ENCODE assay signal across 23 cellular contexts in genomic region chrX:115960440-115961084, GRCh38.
DNase-seq lines count a peak whose midpoint lies in the region; ATAC-seq and TF ChIP-seq lines count a peak whose summit lies in the region.
"Had no signal": no experiment of that assay in that cellular context is flagged by ENCODE, and none has a peak within 500 bp of the region (broad histone marks: within the 10 kb centered on the region; RNA-seq: fewer than 3 reads in every experiment).

No MANE protein-coding gene starts in this region.

- H3K27me3 Mint-ChIP-seq in CD8-positive, alpha-beta T cell (ENCODE audit: low read depth) = no peaks in the 10 kb centered on the region
- H3K27me3 Mint-ChIP-seq: activated naive CD8-positive, alpha-beta T cell treated with anti-CD3 and anti-CD28 coated beads for 36 hours; brain; CD4-positive, CD25-positive, alpha-beta regulatory T cell; memory B cell had no signal

- H3K9me3 Mint-ChIP-seq in CD8-positive, alpha-beta T cell = no peaks in the 10 kb centered on the region

- H3K36me3 Mint-ChIP-seq in CD8-positive, alpha-beta T cell = no peaks in the 10 kb centered on the region
- H3K36me3 Mint-ChIP-seq: activated naive CD8-positive, alpha-beta T cell treated with anti-CD3 and anti-CD28 coated beads for 36 hours; CD4-positive, CD25-positive, alpha-beta regulatory T cell; immature natural killer cell; memory B cell had no signal

- CTCF ChIA-PET in CD8-positive, alpha-beta T cell (lab: Charles Lee) = no interaction called here

- no peaks in the 10 kb centered on the region for H3K9me3 ChIP-seq in cardiac muscle cell (ENCODE audit: low read depth)
- no peaks in the 10 kb centered on the region for H3K9me3 ChIP-seq in hepatocyte (ENCODE audit: low read depth)
- no peaks in the 10 kb centered on the region for H3K9me3 ChIP-seq in CD8-positive, alpha-beta T cell (ENCODE audit: low read length)

- DNase-seq in cardiac muscle cell (ENCODE audit: low read depth in 1 of 2, low spot score in 1 of 2) (no peak), Right ventricle myocardium inferior (ENCODE audit: missing footprints) (no peak), NCI-H748 treated with DMSO at 0.1 percent for 48 hours (lab: John Stamatoyannopoulos, UW) (peak; percentile 76), hepatocyte (ENCODE audit: low spot score) (peak; percentile 46), SW480 (ENCODE audit: low spot score) (no peak), COLO829 (ENCODE audit: low spot score) (no peak)
- no peak for DNase-seq in CD8-positive, alpha-beta T cell
- DNase-seq: activated CD8-positive, alpha-beta T cell treated with anti-CD3 and anti-CD28 coated beads, Interleukin-2, amount 10 ng/mL, durations not matched to agents 7 days and 5 days; activated naive CD8-positive, alpha-beta T cell treated with anti-CD3 and anti-CD28 coated beads for 36 hours; activated T-cell treated with anti-CD3 and anti-CD28 coated beads, Interleukin-2, amount 50 U/mL, for 72 hours; CD4-positive, CD25-positive, alpha-beta regulatory T cell; dorsolateral prefrontal cortex; glutamatergic neuron; immature natural killer cell; NCI-H2081 treated with DMSO at 0.1 percent for 48 hours; nephron progenitor cell; Right ventricle myocardium superior; stimulated activated CD4-positive, alpha-beta T cell treated with anti-CD3 and anti-CD28 coated beads, Interleukin-15, amount 100 ng/mL, for 24 hours; stimulated activated naive CD8-positive, alpha-beta T cell treated with anti-CD3 and anti-CD28 coated beads, Interleukin-15, Interleukin-2, amounts not matched to agents 100 U/mL and 50 U/mL, for 24 hours; T-helper 2 cell had no signal

- no peaks in the 10 kb centered on the region for H3K36me3 ChIP-seq in cardiac muscle cell
- no peaks in the 10 kb centered on the region for H3K36me3 ChIP-seq in hepatocyte (replicated peaks; ENCODE audit: insufficient read depth, low read depth)
- H3K36me3 ChIP-seq in CD8-positive, alpha-beta T cell (ENCODE audit: insufficient read depth, low read length) = no peaks in the 10 kb centered on the region

- 81% methylated on average over 4 of the region's 4 CpGs for WGBS in hepatocyte (ENCODE audit: low lambda C conversion rate, missing lambda C conversion rate)

- H3K4me3 ChIP-seq in cardiac muscle cell (no peak overlapping the region), hepatocyte (no peak overlapping the region)
- no peak overlapping the region for H3K4me3 ChIP-seq in CD8-positive, alpha-beta T cell (ENCODE audit: low read depth, low read length)
- H3K4me3 ChIP-seq: dorsolateral prefrontal cortex had no signal

- no peaks in the 10 kb centered on the region for H3K4me1 Mint-ChIP-seq in CD8-positive, alpha-beta T cell (ENCODE audit: low read depth)
- H3K4me1 Mint-ChIP-seq: activated naive CD8-positive, alpha-beta T cell treated with anti-CD3 and anti-CD28 coated beads for 36 hours; CD4-positive, CD25-positive, alpha-beta regulatory T cell; immature natural killer cell; memory B cell had no signal

- peaks cover 4% of the 10 kb centered on the region for H4K20me1 ChIP-seq in hepatocyte (ENCODE audit: insufficient read depth, poor library complexity, severe bottlenecking)

- no peak overlapping the region for H3K4me2 ChIP-seq in hepatocyte

- intact Hi-C loops in Right ventricle myocardium inferior (cut with DNase I) = no loop called here
- intact Hi-C loops in CD8-positive, alpha-beta T cell (cut with DNase I, micrococcal nuclease) = no loop called here

- H3K79me2 ChIP-seq in hepatocyte = peaks cover 95% of the 10 kb centered on the region

- no peaks in the 10 kb centered on the region for H3K4me1 ChIP-seq in cardiac muscle cell (ENCODE audit: low read depth)
- peaks cover 7% of the 10 kb centered on the region for H3K4me1 ChIP-seq in hepatocyte (ENCODE audit: insufficient read depth)
- no peaks in the 10 kb centered on the region for H3K4me1 ChIP-seq in CD8-positive, alpha-beta T cell (ENCODE audit: insufficient read depth, low read length)

- no peaks in the 10 kb centered on the region for H3K27me3 ChIP-seq in cardiac muscle cell
- H3K27me3 ChIP-seq in hepatocyte = no peaks in the 10 kb centered on the region
- no peaks in the 10 kb centered on the region for H3K27me3 ChIP-seq in CD8-positive, alpha-beta T cell (ENCODE audit: insufficient read depth, low read length)

- no peak for TF ChIP-seq CTCF in cardiac muscle cell (IDR thresholded peaks at IDR 0.05; ENCODE audit: low read depth, low read length)
- no peak for TF ChIP-seq CTCF in hepatocyte (IDR thresholded peaks at IDR 0.05; ENCODE audit: poor library complexity)
- no peak for TF ChIP-seq CTCF in CD8-positive, alpha-beta T cell (IDR thresholded peaks at IDR 0.05)

- H3K9me2 ChIP-seq in hepatocyte (replicated peaks; ENCODE audit: insufficient read depth) = no peaks in the 10 kb centered on the region

- POLR2A ChIA-PET in CD8-positive, alpha-beta T cell (lab: Charles Lee) = no interaction called here

- no peak overlapping the region for H3K4me3 Mint-ChIP-seq in CD8-positive, alpha-beta T cell
- H3K4me3 Mint-ChIP-seq: activated CD8-positive, alpha-beta T cell treated with anti-CD3 and anti-CD28 coated beads, Interleukin-2, amount 10 ng/mL, durations not matched to agents 7 days and 5 days; activated naive CD8-positive, alpha-beta T cell treated with anti-CD3 and anti-CD28 coated beads for 36 hours; activated T-cell treated with anti-CD3 and anti-CD28 coated beads, Interleukin-2, amount 50 U/mL, for 72 hours; brain; CD4-positive, CD25-positive, alpha-beta regulatory T cell; immature natural killer cell; memory B cell; nephron progenitor cell had no signal

- ATAC-seq in Right ventricle myocardium inferior = no peak
- no peak for ATAC-seq in HG03469 (IDR thresholded peaks at IDR 0.05; ENCODE audit: unreplicated experiment)
- no peak for ATAC-seq in CD8-positive, alpha-beta T cell
- ATAC-seq: activated CD8-positive, alpha-beta T cell treated with anti-CD3 and anti-CD28 coated beads, Interleukin-2, amount 10 ng/mL, durations not matched to agents 7 days and 5 days; activated T-cell treated with anti-CD3 and anti-CD28 coated beads, Interleukin-2, amount 50 U/mL, for 72 hours; stimulated activated naive CD8-positive, alpha-beta T cell treated with anti-CD3 and anti-CD28 coated beads, Interleukin-15, Interleukin-2, amounts not matched to agents 100 U/mL and 50 U/mL, for 24 hours had no signal

- peak overlapping the region; percentile 6 for H3K27ac ChIP-seq in cardiac muscle cell
- H3K27ac ChIP-seq in hepatocyte = peak overlapping the region; percentile 82
- no peak overlapping the region for H3K27ac ChIP-seq in CD8-positive, alpha-beta T cell (ENCODE audit: low read depth, low read length)
- H3K27ac ChIP-seq: dorsolateral prefrontal cortex had no signal

- no peak overlapping the region for H3K27ac Mint-ChIP-seq in CD8-positive, alpha-beta T cell
- H3K27ac Mint-ChIP-seq: activated CD8-positive, alpha-beta T cell treated with anti-CD3 and anti-CD28 coated beads, Interleukin-2, amount 10 ng/mL, durations not matched to agents 7 days and 5 days; activated naive CD8-positive, alpha-beta T cell treated with anti-CD3 and anti-CD28 coated beads for 36 hours; activated T-cell treated with anti-CD3 and anti-CD28 coated beads, Interleukin-2, amount 50 U/mL, for 72 hours; CD4-positive, CD25-positive, alpha-beta regulatory T cell; immature natural killer cell; memory B cell had no signal

- H2AFZ ChIP-seq in hepatocyte = no peak overlapping the region

Comparison
In these comparisons a context has a peak if more than half of its experiments do, and no peak if none do; other contexts are left out.
1. DNase-seq: peak in NCI-H748 treated with DMSO at 0.1 percent for 48 hours (single experiment) and hepatocyte (single experiment); none in cardiac muscle cell (0 of 2), Right ventricle myocardium inferior (single experiment), SW480 (single experiment), COLO829 (single experiment) and CD8-positive, alpha-beta T cell (0 of 7).